12 cellular contexts compared by ENCODE assay signal in genomic region chr15:63597821-63598220, GRCh38. TPM values are rescaled to one million over a fixed set of nuclear protein-coding genes. Genes with fewer than 3 reads are reported as not detected.
DNase-seq lines count a peak whose midpoint lies in the region; ATAC-seq and TF ChIP-seq lines count a peak whose summit lies in the region.
"Had no signal": no experiment of that assay in that cellular context is flagged by ENCODE, and none has a peak within 500 bp of the region (broad histone marks: within the 10 kb centered on the region; RNA-seq: fewer than 3 reads in every experiment).

No MANE protein-coding gene starts in this region.

- POLR2A ChIA-PET in naive thymus-derived CD8-positive, alpha-beta T cell (lab: Charles Lee): interaction anchor here (1.6 to 5.9 kb wide), 3 partner anchors 12 to 101 kb away, joined by 3 to 44 read pairs (median 42); partner anchors contain the start of gene USP3

- no peak for ATAC-seq in naive thymus-derived CD8-positive, alpha-beta T cell
- no peak for ATAC-seq in HG03025 (IDR thresholded peaks at IDR 0.05; ENCODE audit: low FRiP score, unreplicated experiment)
- no peak for ATAC-seq in activated T-cell treated with anti-CD3 and anti-CD28 coated beads, Interleukin-2, amount 50 U/mL, for 4 hours
- ATAC-seq: activated CD8-positive, alpha-beta T cell treated with anti-CD3 and anti-CD28 coated beads for 36 hours had no signal

- peak overlapping the region in 1 of 2 donors; percentile 95 for H3K9ac ChIP-seq in colonic mucosa (ENCODE audit: low read depth in 2 of 2, low read length in 2 of 2)

- H3K36me3 Mint-ChIP-seq in activated CD4-positive, alpha-beta T cell treated with anti-CD3 and anti-CD28 coated beads, Interleukin-2, amount 10 ng/mL, durations not matched to agents 24 days and 14 days (ENCODE audit: low read depth): peaks cover 18% of the 10 kb centered on the region
- H3K36me3 Mint-ChIP-seq in naive thymus-derived CD8-positive, alpha-beta T cell: peaks cover 0 to 21% (median 8%) of the 10 kb centered on the region in 3 donors
- peaks cover 15% of the 10 kb centered on the region for H3K36me3 Mint-ChIP-seq in activated T-cell treated with anti-CD3 and anti-CD28 coated beads, Interleukin-2, amount 50 U/mL, for 4 hours (ENCODE audit: insufficient read depth)

- peak; percentile 56 for DNase-seq in activated CD4-positive, alpha-beta T cell treated with anti-CD3 and anti-CD28 coated beads, Interleukin-2, amount 10 ng/mL, durations not matched to agents 24 days and 14 days
- no peak for DNase-seq in activated CD4-positive, alpha-beta T cell treated with anti-CD3 and anti-CD28 coated beads, Interleukin-2, amount 50 U/mL, for 4 hours
- DNase-seq in colonic mucosa (no peak), tibial artery (no peak), NCI-H345 treated with DMSO at 0.1 percent for 48 hours (lab: John Stamatoyannopoulos, UW; ENCODE audit: unreplicated experiment) (no peak)
- no peak for DNase-seq in naive thymus-derived CD8-positive, alpha-beta T cell
- DNase-seq in activated T-cell treated with anti-CD3 and anti-CD28 coated beads, Interleukin-2, amount 50 U/mL, for 4 hours: no peak
- DNase-seq: activated CD8-positive, alpha-beta T cell treated with anti-CD3 and anti-CD28 coated beads for 36 hours; KBM-7; NCI-H1417 treated with DMSO at 0.1 percent for 48 hours had no signal

- H3K4me1 Mint-ChIP-seq in activated CD4-positive, alpha-beta T cell treated with anti-CD3 and anti-CD28 coated beads, Interleukin-2, amount 10 ng/mL, durations not matched to agents 24 days and 14 days: peaks cover 61% of the 10 kb centered on the region
- peaks cover 39 to 75% (median 74%) of the 10 kb centered on the region in 4 donors for H3K4me1 Mint-ChIP-seq in naive thymus-derived CD8-positive, alpha-beta T cell
- H3K4me1 Mint-ChIP-seq in activated T-cell treated with anti-CD3 and anti-CD28 coated beads, Interleukin-2, amount 50 U/mL, for 4 hours (ENCODE audit: low read depth): peaks cover 66% of the 10 kb centered on the region

- no peaks in the 10 kb centered on the region for H3K27me3 Mint-ChIP-seq in activated CD4-positive, alpha-beta T cell treated with anti-CD3 and anti-CD28 coated beads, Interleukin-2, amount 10 ng/mL, durations not matched to agents 24 days and 14 days
- H3K27me3 Mint-ChIP-seq in naive thymus-derived CD8-positive, alpha-beta T cell: no peaks in the 10 kb centered on the region
- H3K27me3 Mint-ChIP-seq in activated T-cell treated with anti-CD3 and anti-CD28 coated beads, Interleukin-2, amount 50 U/mL, for 4 hours (ENCODE audit: low read depth): no peaks in the 10 kb centered on the region
- H3K27me3 Mint-ChIP-seq: activated CD8-positive, alpha-beta T cell treated with anti-CD3 and anti-CD28 coated beads for 36 hours; central memory CD8-positive, alpha-beta T cell had no signal

- no peaks in the 10 kb centered on the region for H3K9me3 ChIP-seq in colonic mucosa
- no peaks in the 10 kb centered on the region for H3K9me3 ChIP-seq in tibial artery

- no peaks in the 10 kb centered on the region for H3K9me3 Mint-ChIP-seq in activated CD4-positive, alpha-beta T cell treated with anti-CD3 and anti-CD28 coated beads, Interleukin-2, amount 10 ng/mL, durations not matched to agents 24 days and 14 days
- H3K9me3 Mint-ChIP-seq in naive thymus-derived CD8-positive, alpha-beta T cell: no peaks in the 10 kb centered on the region
- H3K9me3 Mint-ChIP-seq in activated T-cell treated with anti-CD3 and anti-CD28 coated beads, Interleukin-2, amount 50 U/mL, for 4 hours: no peaks in the 10 kb centered on the region
- H3K9me3 Mint-ChIP-seq: activated CD8-positive, alpha-beta T cell treated with anti-CD3 and anti-CD28 coated beads for 36 hours; central memory CD8-positive, alpha-beta T cell had no signal

- TF ChIP-seq CTCF in colonic mucosa (IDR thresholded peaks at IDR 0.05) (no peak), tibial artery (IDR thresholded peaks at IDR 0.05) (no peak)

- intact Hi-C loops in activated CD4-positive, alpha-beta T cell treated with anti-CD3 and anti-CD28 coated beads, Interleukin-2, amount 10 ng/mL, durations not matched to agents 24 days and 14 days (cut with micrococcal nuclease): no loop called here
- intact Hi-C loops in colonic mucosa (cut with DNase I) (loop anchor here (10.0 kb wide), 1 partner anchor 313 kb away; no protein-coding TSS in a partner anchor), tibial artery (cut with DNase I; ENCODE audit: low total_unique reads) (loop anchor here (5.0 kb wide), 1 partner anchor 96 kb away; the partner anchor contains the start of gene USP3)

- H3K27me3 ChIP-seq in colonic mucosa: no peaks in the 10 kb centered on the region
- H3K27me3 ChIP-seq in tibial artery: no peaks in the 10 kb centered on the region

- no peaks in the 10 kb centered on the region for H3K36me3 ChIP-seq in colonic mucosa
- no peaks in the 10 kb centered on the region for H3K36me3 ChIP-seq in tibial artery

- H3K27ac Mint-ChIP-seq in activated CD4-positive, alpha-beta T cell treated with anti-CD3 and anti-CD28 coated beads, Interleukin-2, amount 10 ng/mL, durations not matched to agents 24 days and 14 days: no peak overlapping the region
- H3K27ac Mint-ChIP-seq in naive thymus-derived CD8-positive, alpha-beta T cell: peak overlapping the region in 6 of 10 donors; percentile 48 to 88 (median 64)

- no peak overlapping the region for H3K4me3 Mint-ChIP-seq in activated CD4-positive, alpha-beta T cell treated with anti-CD3 and anti-CD28 coated beads, Interleukin-2, amount 10 ng/mL, durations not matched to agents 24 days and 14 days
- peak overlapping the region in 2 of 10 donors; percentile 7 to 41 for H3K4me3 Mint-ChIP-seq in naive thymus-derived CD8-positive, alpha-beta T cell
- no peak overlapping the region for H3K4me3 Mint-ChIP-seq in activated T-cell treated with anti-CD3 and anti-CD28 coated beads, Interleukin-2, amount 50 U/mL, for 4 hours

- H3K4me3 ChIP-seq in colonic mucosa (peak overlapping the region; percentile 1), tibial artery (peak overlapping the region; percentile 66 to 79)

- H3K27ac ChIP-seq in colonic mucosa: peak overlapping the region; percentile 91
- peak overlapping the region; percentile 85 to 89 for H3K27ac ChIP-seq in tibial artery

- H3K4me1 ChIP-seq in colonic mucosa (peaks cover 10% of the 10 kb centered on the region), tibial artery (peaks cover 0 to 79% (median 56%) of the 10 kb centered on the region in 4 donors)

RNA-seq across cellular contexts. Expression of gene FBXL22, which starts 0.6 kb away (rescaled TPM):
- 0.80 and 1.3 TPM in 2 replicates for total RNA-seq in activated CD4-positive, alpha-beta T cell treated with anti-CD3 and anti-CD28 coated beads, Interleukin-2, amount 10 ng/mL, durations not matched to agents 24 days and 14 days
- 1 to 10 TPM; 2.1 to 4.4 TPM for total RNA-seq in colonic mucosa
- total RNA-seq in naive thymus-derived CD8-positive, alpha-beta T cell: 1 to 10 TPM; 2.1 to 2.7 TPM
- 1 to 10 TPM; 1.5 to 2.0 (median 1.6) TPM for polyA plus RNA-seq in naive thymus-derived CD8-positive, alpha-beta T cell
- total RNA-seq in activated T-cell treated with anti-CD3 and anti-CD28 coated beads, Interleukin-2, amount 50 U/mL, for 4 hours: 1 to 10 TPM in 1 of 3 donors, under 1 TPM in 2; 0.79 to 1.2 (median 0.87) TPM
